Comparison of ENCODE assay signal across 30 cellular contexts in the genomic region with DNA sequence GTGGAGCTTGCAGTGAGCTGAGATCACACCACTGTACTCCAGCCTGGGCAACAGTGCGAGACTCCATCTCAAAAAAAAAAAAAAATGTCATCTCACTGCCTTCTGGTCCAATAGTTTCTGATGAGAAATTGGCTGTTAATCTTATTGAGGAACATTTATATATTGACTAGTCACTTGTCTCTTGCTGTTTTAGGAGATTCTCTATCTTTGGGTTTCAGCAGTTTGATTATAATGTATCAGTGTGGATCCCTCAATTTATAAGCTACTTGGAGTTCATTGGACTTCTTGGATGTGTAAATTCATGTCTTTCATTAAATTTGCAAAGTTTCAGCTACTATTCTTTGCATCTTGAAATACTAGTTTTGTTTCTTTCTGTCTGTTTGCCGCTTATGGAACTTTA. TPM values are rescaled to one million over a fixed set of nuclear protein-coding genes. Genes with fewer than 3 reads are reported as not detected.
"Had no signal": no experiment of that assay in that cellular context is flagged by ENCODE, and none has a peak within 500 bp of the region (broad histone marks: within the 10 kb centered on the region; RNA-seq: fewer than 3 reads in every experiment).

No MANE protein-coding gene starts in this region.

- H3K27ac Mint-ChIP-seq: activated CD4-positive, alpha-beta memory T cell treated with anti-CD3 and anti-CD28 coated beads, Interleukin-2, amount 10 ng/mL, durations not matched to agents 7 days and 5 days; activated naive CD8-positive, alpha-beta T cell; T-helper 1 cell treated with Interleukin-12 subunit alpha and Interleukin-12 subunit beta and Interleukin-4 antibody, amounts not matched to agents 30 μg/mL and 1 μg/mL, for 36 hours; T-helper 2 cell treated with Interferon-gamma antibody and Interleukin-4, amounts not matched to agents 5 μg/mL and 100 μg/mL, for 36 hours had no signal

- ATAC-seq: activated CD4-positive, CD25-positive, alpha-beta regulatory T cell treated with anti-CD3 and anti-CD28 coated beads, Interleukin-2, amount 50 U/mL, for 24 hours; PC-3 had no signal

- H3K4me2 ChIP-seq: SK-N-SH had no signal

- H3K4me1 ChIP-seq: ascending aorta, Peyer's patch, SJSA1 had no signal

- DNase-seq: activated CD4-positive, alpha-beta memory T cell treated with anti-CD3 and anti-CD28 coated beads, Interleukin-2, amount 10 ng/mL, durations not matched to agents 7 days and 5 days; activated CD4-positive, alpha-beta T cell treated with anti-CD3 and anti-CD28 coated beads for 48 hours; activated effector memory CD4-positive, alpha-beta T cell treated with Interleukin-2 at 50 U/mL for 16 hours; activated T-cell treated with anti-CD3 and anti-CD28 coated beads, Interleukin-2, amount 50 U/mL, for 48 hours; amygdala; Karpas-422; NCI-H1105; NCI-H1417 treated with DMSO at 0.1 percent for 48 hours; NCI-H1694; NCI-H1930; NCI-H2081 treated with DMSO at 0.1 percent for 48 hours; NCI-H226; NCI-H446 treated with DMSO at 0.1 percent for 48 hours; NCI-H524; NCI-H69; NCI-H82; PC-3; Peyer's patch; RPMI8226; SHP77 treated with DMSO at 0.1 percent for 48 hours; SK-N-SH had no signal

- H3K4me3 ChIP-seq: ascending aorta, cardiac muscle cell, coronary artery, Peyer's patch, SJSA1 had no signal

- H3K9ac ChIP-seq: SK-N-SH had no signal

- H3K4me3 Mint-ChIP-seq: activated CD4-positive, alpha-beta memory T cell treated with anti-CD3 and anti-CD28 coated beads, Interleukin-2, amount 10 ng/mL, durations not matched to agents 7 days and 5 days; activated naive CD8-positive, alpha-beta T cell; T-helper 1 cell treated with Interleukin-12 subunit alpha and Interleukin-12 subunit beta and Interleukin-4 antibody, amounts not matched to agents 30 μg/mL and 1 μg/mL, for 36 hours; T-helper 2 cell treated with Interferon-gamma antibody and Interleukin-4, amounts not matched to agents 5 μg/mL and 100 μg/mL, for 36 hours had no signal

- H3K27ac ChIP-seq: ascending aorta, cardiac muscle cell, coronary artery, Peyer's patch, SJSA1 had no signal

- H3K27me3 ChIP-seq: ascending aorta, cardiac muscle cell, Peyer's patch, SJSA1 had no signal

- H3K9me2 ChIP-seq: SK-N-SH had no signal

- H3K27me3 Mint-ChIP-seq: activated CD4-positive, alpha-beta memory T cell treated with anti-CD3 and anti-CD28 coated beads, Interleukin-2, amount 10 ng/mL, durations not matched to agents 7 days and 5 days; activated naive CD8-positive, alpha-beta T cell had no signal

- FAIRE-seq: TTC549 had no signal

- H3K9me3 ChIP-seq: SK-N-SH had no signal

RNA-seq across cellular contexts. Expression of gene TNFRSF6B, which starts 22.5 kb away (rescaled TPM):
- total RNA-seq: activated CD4-positive, alpha-beta memory T cell treated with anti-CD3 and anti-CD28 coated beads, Interleukin-2, amount 10 ng/mL, durations not matched to agents 7 days and 5 days had no signal
